In genomic region chr2:239295377-239296019, GRCh38 we compare ENCODE assay signal across 9 cellular contexts.
A peak's percentile ranks its signal among the peaks of the same experiment; 100 is the strongest.
DNase-seq lines count a peak whose midpoint lies in the region; ATAC-seq and TF ChIP-seq lines count a peak whose summit lies in the region.
"Had no signal": no experiment of that assay in that cellular context is flagged by ENCODE, and none has a peak within 500 bp of the region (broad histone marks: within the 10 kb centered on the region; RNA-seq: fewer than 3 reads in every experiment).

No MANE protein-coding gene starts in this region.

- H3K27ac Mint-ChIP-seq in activated T-cell treated with anti-CD3 and anti-CD28 coated beads, Interleukin-2, amount 50 U/mL, for 72 hours: no peak overlapping the region
- H3K27ac Mint-ChIP-seq in T-helper 2 cell treated with Interferon-gamma antibody and Interleukin-4, amounts not matched to agents 5 μg/mL and 100 μg/mL, for 36 hours: peak overlapping the region; percentile 83
- H3K27ac Mint-ChIP-seq: B cell had no signal

- H3K27ac ChIP-seq in gastroesophageal sphincter: peak overlapping the region; percentile 26 to 72 (median 70)

- no peaks in the 10 kb centered on the region for H3K9me3 Mint-ChIP-seq in activated T-cell treated with anti-CD3 and anti-CD28 coated beads, Interleukin-2, amount 50 U/mL, for 72 hours
- H3K9me3 Mint-ChIP-seq in T-helper 2 cell treated with Interferon-gamma antibody and Interleukin-4, amounts not matched to agents 5 μg/mL and 100 μg/mL, for 36 hours: no peaks in the 10 kb centered on the region

- WGBS in gastroesophageal sphincter (ENCODE audit: low coverage in 1 of 2), 2 donors: 19 to 26% methylated on average over 5 of the region's 6 CpGs

- peaks cover 14% of the 10 kb centered on the region for H3K27me3 Mint-ChIP-seq in activated T-cell treated with anti-CD3 and anti-CD28 coated beads, Interleukin-2, amount 50 U/mL, for 72 hours (ENCODE audit: low read depth)
- H3K27me3 Mint-ChIP-seq in T-helper 2 cell treated with Interferon-gamma antibody and Interleukin-4, amounts not matched to agents 5 μg/mL and 100 μg/mL, for 36 hours (ENCODE audit: low read depth): no peaks in the 10 kb centered on the region

- no peak for TF ChIP-seq POLR2A in gastroesophageal sphincter (IDR thresholded peaks at IDR 0.05)

- H3K4me1 ChIP-seq in gastroesophageal sphincter: peaks cover 0 to 98% (median 69%) of the 10 kb centered on the region in 3 donors

- peaks cover 1 to 2% of the 10 kb centered on the region in 2 donors for H3K36me3 Mint-ChIP-seq in activated T-cell treated with anti-CD3 and anti-CD28 coated beads, Interleukin-2, amount 50 U/mL, for 72 hours (ENCODE audit: insufficient read depth in 2 of 2)
- peaks cover 14% of the 10 kb centered on the region for H3K36me3 Mint-ChIP-seq in T-helper 2 cell treated with Interferon-gamma antibody and Interleukin-4, amounts not matched to agents 5 μg/mL and 100 μg/mL, for 36 hours (ENCODE audit: low read depth)

- ATAC-seq in activated T-cell treated with anti-CD3 and anti-CD28 coated beads, Interleukin-2, amount 50 U/mL, for 72 hours (replicated peaks in 1 of 2): no peak
- ATAC-seq in gastroesophageal sphincter: no peak
- ATAC-seq in HG03342 (IDR thresholded peaks at IDR 0.05; ENCODE audit: unreplicated experiment): no peak

- H3K27me3 ChIP-seq in gastroesophageal sphincter: no peaks in the 10 kb centered on the region

- H3K36me3 ChIP-seq in gastroesophageal sphincter: no peaks in the 10 kb centered on the region

- TF ChIP-seq EP300 in gastroesophageal sphincter (IDR thresholded peaks at IDR 0.05): no peak

- no peak for DNase-seq in activated T-cell treated with anti-CD3 and anti-CD28 coated beads, Interleukin-2, amount 50 U/mL, for 72 hours
- no peak for DNase-seq in activated T-cell treated with anti-CD3 and anti-CD28 coated beads for 4 hours
- no peak for DNase-seq in T-helper 2 cell treated with Interferon-gamma antibody and Interleukin-4, amounts not matched to agents 5 μg/mL and 100 μg/mL, for 36 hours (ENCODE audit: low spot score)
- DNase-seq in superior temporal gyrus (ENCODE audit: extremely low spot score): peak; percentile 53
- DNase-seq in ACHN: no peak
- DNase-seq in amniotic stem cell (lab: John Stamatoyannopoulos, UW): no peak

- H3K9me3 ChIP-seq in gastroesophageal sphincter: no peaks in the 10 kb centered on the region

- in situ Hi-C loops in ACHN (cut with HindIII; ENCODE audit: low pct_ligation_motif_present, low pct_unique_long_range_greater_than_20kb, low sequenced_read_pairs): no loop called here

- no peak overlapping the region for H3K4me3 ChIP-seq in gastroesophageal sphincter

- H3K4me3 Mint-ChIP-seq in activated T-cell treated with anti-CD3 and anti-CD28 coated beads, Interleukin-2, amount 50 U/mL, for 72 hours: peak overlapping the region; percentile 71 to 92
- peak overlapping the region; percentile 78 for H3K4me3 Mint-ChIP-seq in T-helper 2 cell treated with Interferon-gamma antibody and Interleukin-4, amounts not matched to agents 5 μg/mL and 100 μg/mL, for 36 hours
- H3K4me3 Mint-ChIP-seq: B cell had no signal

- peaks cover 78% of the 10 kb centered on the region for H3K4me1 Mint-ChIP-seq in activated T-cell treated with anti-CD3 and anti-CD28 coated beads, Interleukin-2, amount 50 U/mL, for 72 hours (ENCODE audit: low read depth)
- H3K4me1 Mint-ChIP-seq in T-helper 2 cell treated with Interferon-gamma antibody and Interleukin-4, amounts not matched to agents 5 μg/mL and 100 μg/mL, for 36 hours (ENCODE audit: low read depth): peaks cover 50% of the 10 kb centered on the region

- TF ChIP-seq CTCF in gastroesophageal sphincter (IDR thresholded peaks at IDR 0.05): no peak
